36 cellular contexts compared by ENCODE assay signal in genomic region chr1:98963359-98963758, GRCh38. TPM values are rescaled to one million over a fixed set of nuclear protein-coding genes. Genes with fewer than 3 reads are reported as not detected.
A peak's percentile ranks its signal among the peaks of the same experiment; 100 is the strongest.
DNase-seq lines count a peak whose midpoint lies in the region; ATAC-seq and TF ChIP-seq lines count a peak whose summit lies in the region.
"Had no signal": no experiment of that assay in that cellular context is flagged by ENCODE, and none has a peak within 500 bp of the region (broad histone marks: within the 10 kb centered on the region; RNA-seq: fewer than 3 reads in every experiment).

No MANE protein-coding gene starts in this region.

- H2AFZ ChIP-seq in mesenchymal stem cell (ENCODE audit: low read depth, low read length): no peak overlapping the region

- no peaks in the 10 kb centered on the region for H3K27me3 ChIP-seq in mesenchymal stem cell (ENCODE audit: control insufficient read depth in 1 of 2, insufficient read depth in 1 of 2, low read length in 2 of 2)
- H3K27me3 ChIP-seq in right atrium auricular region: no peaks in the 10 kb centered on the region
- H3K27me3 ChIP-seq: transverse colon had no signal

- DNase-seq in AG04449 (ENCODE audit: low read depth, low spot score) (peak; percentile 17), HCEC 1CT (peak; percentile 20), astrocyte of the hippocampus (ENCODE audit: low read depth, low spot score) (peak; percentile 25), mesenchymal stem cell (peak; percentile 37), right atrium auricular region (ENCODE audit: low spot score) (no peak), iPS-NIHi11 (ENCODE audit: low spot score) (no peak)
- DNase-seq: 8988T; activated CD4-positive, alpha-beta T cell treated with anti-CD3 and anti-CD28 coated beads for 36 hours; activated CD8-positive, alpha-beta memory T cell treated with anti-CD3 and anti-CD28 coated beads, Interleukin-2, amount 50 U/mL, for 48 hours; activated CD8-positive, alpha-beta T cell treated with anti-CD3 and anti-CD28 coated beads for 36 hours; aorta; caudate nucleus; CD8-positive, alpha-beta T cell; cortex of kidney; effector memory CD4-positive, alpha-beta T cell; foreskin keratinocyte; H9; head of caudate nucleus; Kasumi-1; MV-4-11; naive thymus-derived CD8-positive, alpha-beta T cell; NCI-H146; NCI-H345; occipital lobe; SHP77; stimulated activated CD4-positive, alpha-beta T cell treated with anti-CD3 and anti-CD28 coated beads, Interleukin-15, amount 100 ng/mL, for 24 hours; stimulated activated CD4-positive, alpha-beta T cell treated with anti-CD3 and anti-CD28 coated beads, Interleukin-4, amount 100 ng/mL, for 4 hours; SW 1271; transverse colon had no signal

- no peak overlapping the region for H2BK5ac ChIP-seq in mesenchymal stem cell (ENCODE audit: low read depth, low read length, poor library complexity, severe bottlenecking)

- 67% methylated on average over 1 of the region's 1 CpG for WGBS in mesenchymal stem cell

- H3K4me3 ChIP-seq in AG04449 (ENCODE audit: low read depth, low read length) (no peak overlapping the region), mesenchymal stem cell (ENCODE audit: insufficient read depth in 1 of 2, low read depth in 1 of 2, low read length in 2 of 2) (no peak overlapping the region), right atrium auricular region (no peak overlapping the region)
- H3K4me3 ChIP-seq: GM12878, transverse colon had no signal

- H3K27ac ChIP-seq in mesenchymal stem cell (ENCODE audit: low read length, poor library complexity, severe bottlenecking): no peak overlapping the region
- H3K27ac ChIP-seq in right atrium auricular region: no peak overlapping the region
- H3K27ac ChIP-seq: foreskin keratinocyte, transverse colon had no signal

- no peaks in the 10 kb centered on the region for H3K79me1 ChIP-seq in mesenchymal stem cell (replicated peaks; ENCODE audit: low read length, poor library complexity, severe bottlenecking)

- CTCF ChIA-PET in AG04449 (lab: Yijun Ruan, JAX): no interaction called here

- H3K23ac ChIP-seq in mesenchymal stem cell (ENCODE audit: low read length in 2 of 2): no peak overlapping the region

- no peak overlapping the region for H2BK120ac ChIP-seq in mesenchymal stem cell (ENCODE audit: low read depth, low read length)

- ATAC-seq in GM21515 (IDR thresholded peaks at IDR 0.05; ENCODE audit: unreplicated experiment): no peak
- ATAC-seq in HG03280 (IDR thresholded peaks at IDR 0.05; ENCODE audit: unreplicated experiment): no peak
- ATAC-seq: activated CD4-positive, alpha-beta T cell treated with anti-CD3 and anti-CD28 coated beads for 36 hours; activated CD8-positive, alpha-beta T cell treated with anti-CD3 and anti-CD28 coated beads for 36 hours; activated naive CD4-positive, alpha-beta T cell treated with anti-CD3 and anti-CD28 coated beads, Interleukin-2, amount 50 U/mL, for 72 hours; activated T-helper 17 cell treated with anti-CD3 and anti-CD28 coated beads, Interleukin-2, amount 50 U/mL, for 72 hours; CD8-positive, alpha-beta T cell; foreskin keratinocyte; GM12878; naive thymus-derived CD8-positive, alpha-beta T cell; Panc1 had no signal

- no peak overlapping the region for H3K9ac ChIP-seq in mesenchymal stem cell (ENCODE audit: low read length)

- no peak overlapping the region for H2AK5ac ChIP-seq in mesenchymal stem cell (ENCODE audit: low read length, severe bottlenecking)

- H3K18ac ChIP-seq in mesenchymal stem cell (ENCODE audit: low read depth in 1 of 2, low read length in 2 of 2): no peak overlapping the region

- H2BK15ac ChIP-seq in mesenchymal stem cell (ENCODE audit: low read depth, poor library complexity, severe bottlenecking): no peak overlapping the region

- H3K9me3 ChIP-seq in mesenchymal stem cell (ENCODE audit: control insufficient read depth, low read length) (no peaks in the 10 kb centered on the region), right atrium auricular region (no peaks in the 10 kb centered on the region)
- H3K9me3 ChIP-seq: transverse colon had no signal

- no peak overlapping the region for H3K4ac ChIP-seq in mesenchymal stem cell (ENCODE audit: low read depth in 1 of 2, low read length in 2 of 2)

- H3K14ac ChIP-seq in mesenchymal stem cell (ENCODE audit: low read length in 2 of 2): no peak overlapping the region

- no peak overlapping the region for H2BK12ac ChIP-seq in mesenchymal stem cell (ENCODE audit: low read length in 2 of 2)

- POLR2A ChIA-PET in AG04449 (lab: Yijun Ruan, JAX): interaction anchor here (0.6 kb wide), 1 partner anchor 11 kb away, joined by 3 read pairs; no protein-coding TSS in a partner anchor

- no peak overlapping the region for H3K4me2 ChIP-seq in mesenchymal stem cell (ENCODE audit: low read length, poor library complexity, severe bottlenecking)

- H4K8ac ChIP-seq in mesenchymal stem cell (ENCODE audit: low read length): no peak overlapping the region

- H3K36me3 ChIP-seq in mesenchymal stem cell (ENCODE audit: control insufficient read depth in 1 of 2, insufficient read depth in 2 of 2, low read depth in 1 of 2, low read length in 2 of 2) (no peaks in the 10 kb centered on the region), right atrium auricular region (no peaks in the 10 kb centered on the region)
- H3K36me3 ChIP-seq: transverse colon had no signal

- no peaks in the 10 kb centered on the region for H3K4me1 ChIP-seq in mesenchymal stem cell (ENCODE audit: control insufficient read depth, insufficient read depth, low read depth, low read length)
- H3K4me1 ChIP-seq in right atrium auricular region: no peaks in the 10 kb centered on the region
- H3K4me1 ChIP-seq: foreskin keratinocyte, transverse colon had no signal

- TF ChIP-seq CTCF in AG04449 (IDR thresholded peaks at IDR 0.05; ENCODE audit: insufficient read depth, low read length, missing control alignments) (no peak), right atrium auricular region (IDR thresholded peaks at IDR 0.05) (no peak)

- H4K91ac ChIP-seq in mesenchymal stem cell (ENCODE audit: low read length): no peak overlapping the region

RNA-seq across cellular contexts. Expression of gene PLPPR5, which starts 41.3 kb away (rescaled TPM):
- not detected for polyA plus RNA-seq in mesenchymal stem cell (2013, experiment 1 of 2)
- not detected for polyA plus RNA-seq in mesenchymal stem cell (2013, experiment 2 of 2)
- not detected for total RNA-seq in right atrium auricular region
- total RNA-seq: activated CD4-positive, alpha-beta T cell treated with anti-CD3 and anti-CD28 coated beads for 36 hours; activated naive CD4-positive, alpha-beta T cell treated with anti-CD3 and anti-CD28 coated beads, Interleukin-2, amount 50 U/mL, for 72 hours; activated T-helper 17 cell treated with anti-CD3 and anti-CD28 coated beads, Interleukin-2, amount 50 U/mL, for 72 hours; aorta; CD8-positive, alpha-beta T cell; naive thymus-derived CD8-positive, alpha-beta T cell; pulmonary artery endothelial cell had no signal
- polyA plus RNA-seq: aorta; naive thymus-derived CD8-positive, alpha-beta T cell had no signal

Comparison
In these comparisons a context has a peak if more than half of its experiments do, and no peak if none do; other contexts are left out.
1. DNase-seq: peak in AG04449 (single experiment), HCEC 1CT (single experiment), astrocyte of the hippocampus (single experiment) and mesenchymal stem cell (single experiment); none in right atrium auricular region (single experiment) and iPS-NIHi11 (single experiment).